Comparison of ENCODE assay signal across 8 cellular contexts in the genomic region with DNA sequence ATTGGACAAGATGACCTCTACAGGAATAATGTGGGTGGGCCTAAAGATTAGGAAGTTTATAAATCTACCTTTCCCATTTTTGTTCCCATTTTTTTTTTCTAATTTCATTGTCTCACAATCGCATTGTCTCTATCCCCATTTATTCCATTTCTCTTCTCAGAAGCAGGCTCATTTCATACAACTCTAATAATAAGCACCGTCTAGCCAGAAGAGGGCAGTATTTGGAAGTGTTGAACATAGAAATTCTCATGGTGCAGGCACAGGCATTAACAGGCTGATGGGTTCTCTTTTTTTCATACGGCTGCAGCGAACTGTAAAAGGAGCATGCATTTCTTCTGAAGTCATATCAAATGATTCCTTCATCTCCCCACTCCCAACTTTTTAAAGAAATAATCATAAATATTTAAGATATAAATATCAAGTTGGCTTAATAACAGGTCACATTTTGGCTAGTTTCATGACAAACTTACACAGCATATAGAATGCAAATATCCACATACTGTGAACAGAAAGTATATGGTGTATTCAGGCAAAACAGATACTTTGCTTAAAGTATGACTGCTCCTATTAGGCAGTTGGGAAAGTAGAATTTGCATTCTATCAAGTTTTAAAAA.
DNase-seq lines count a peak whose midpoint lies in the region; ATAC-seq, FAIRE-seq and TF ChIP-seq lines count a peak whose summit lies in the region.

No MANE protein-coding gene starts in this region.

- no peaks in the 10 kb centered on the region for H4K20me1 ChIP-seq in GM12878 (ENCODE audit: control insufficient read depth, insufficient read depth)

- H3K79me2 ChIP-seq in GM12878 (ENCODE audit: control insufficient read depth, insufficient read depth, low read length) = no peaks in the 10 kb centered on the region

- BruUV-seq in GM12878 (replicated peaks; lab: Mats Ljungman, UMichigan) = no TSS peak

- RAD21 ChIA-PET in GM12878 (lab: Charles Lee; ENCODE audit: unreplicated experiment) = no interaction called here

- SMC1A ChIA-PET in GM12878 (lab: Charles Lee; ENCODE audit: uncharacterized antibody, unreplicated experiment) = interaction anchor here (2.3 to 6.1 kb wide), 2 partner anchors 223 kb away, joined by 4 to 41 read pairs; no protein-coding TSS in a partner anchor

- 4% methylated on average over 4 of the region's 4 CpGs for WGBS in GM12878 (ENCODE audit: insufficient coverage, insufficient replicate concordance, low lambda C conversion rate, missing lambda C conversion rate)
- WGBS in testis, 2 donors = 19 to 37% methylated on average over 4 of the region's 4 CpGs

- CTCF ChIA-PET in GM12878 (lab: Yijun Ruan, JAX) = interaction anchor here (0.7 to 4.4 kb wide), 4 partner anchors 39 to 224 kb away, joined by 3 to 65 read pairs (median 8); no protein-coding TSS in a partner anchor

- TF ChIP-seq CTCF in GM12878 (IDR thresholded peaks at IDR 0.05 in 2 of 3, conservative IDR thresholded peaks at IDR 0.05 in 1 of 3; ENCODE audit: control insufficient read depth in 2 of 3, extremely low read depth in 1 of 3, insufficient read depth in 1 of 3, low read depth in 3 of 3, low read length in 3 of 3) (peak; percentile 56 to 65 (median 58)), testis (IDR thresholded peaks at IDR 0.05) (peak; percentile 39 to 62 (median 50))

- H3K4me3 ChIP-seq in GM12878 (no peak overlapping the region), testis (no peak overlapping the region)

- TF ChIP-seq EP300 in GM12878 (IDR thresholded peaks at IDR 0.05; ENCODE audit: borderline replicate concordance in 1 of 2, control insufficient read depth in 1 of 2, low read depth in 2 of 2, low read length in 2 of 2) = no peak

- DNase-seq in EH (ENCODE audit: low read depth) (peak; percentile 69), NCI-H526 treated with DMSO at 0.1 percent for 48 hours (lab: John Stamatoyannopoulos, UW) (peak; percentile 67), GM12878 (ENCODE audit: low read depth, low spot score) (peak; percentile 11), inferior parietal cortex (ENCODE audit: extremely low spot score) (peak; percentile 89), testis (peak; percentile 55)
- DNase-seq in activated CD8-positive, alpha-beta memory T cell treated with anti-CD3 and anti-CD28 coated beads, Interleukin-2, amount 50 U/mL, for 4 hours = no peak

- intact Hi-C loops in GM12878 (cut with micrococcal nuclease; ENCODE audit: unreplicated experiment) (loop anchor here (1.0 to 5.0 kb wide), 3 partner anchors 222 to 809 kb away; no protein-coding TSS in a partner anchor), testis (cut with DNase I; ENCODE audit: low total_unique reads) (loop anchor here (5.0 kb wide), 1 partner anchor 219 kb away; no protein-coding TSS in a partner anchor)

- no peak overlapping the region for H3K4me2 ChIP-seq in GM12878 (ENCODE audit: control insufficient read depth, insufficient read depth)

- H3K27ac ChIP-seq in GM12878 (ENCODE audit: control insufficient read depth, insufficient read depth) = no peak overlapping the region
- H3K27ac ChIP-seq in testis = no peak overlapping the region

- no peak overlapping the region for H3K9ac ChIP-seq in GM12878 (ENCODE audit: control insufficient read depth, insufficient read depth, low read length)

- in situ Hi-C loops in GM12878 (cut with MboI) = loop anchor here (5.0 kb wide), 1 partner anchor 224 kb away; no protein-coding TSS in a partner anchor

- H3K4me1 ChIP-seq in GM12878 (ENCODE audit: control insufficient read depth, insufficient read depth, low read length) (no peaks in the 10 kb centered on the region), testis (peaks cover 3% of the 10 kb centered on the region)

- ATAC-seq in GM21381 (IDR thresholded peaks at IDR 0.05; ENCODE audit: unreplicated experiment) = peak; percentile 79
- peak; percentile 81 for ATAC-seq in HG03460 (IDR thresholded peaks at IDR 0.05; ENCODE audit: unreplicated experiment)
- ATAC-seq in GM12878 = peak; percentile 95

- peak; percentile 56 for FAIRE-seq in GM12878 (lab: Jason Lieb, UNC)

- POLR2A ChIA-PET in GM12878 (lab: Charles Lee) = no interaction called here

- no peak overlapping the region for H2AFZ ChIP-seq in GM12878 (ENCODE audit: control insufficient read depth, low read depth, low read length)

- no peaks in the 10 kb centered on the region for H3K36me3 ChIP-seq in GM12878 (ENCODE audit: control insufficient read depth in 2 of 2, insufficient read depth in 2 of 2, low read length in 1 of 2)
- no peaks in the 10 kb centered on the region for H3K36me3 ChIP-seq in testis (ENCODE audit: low read depth, missing control alignments)

- peak; percentile 89 for TF ChIP-seq RAD21 in GM12878 (IDR thresholded peaks at IDR 0.05; ENCODE audit: insufficient read depth, low read depth, low read length)

- H3K27me3 ChIP-seq in GM12878 (replicated peaks in 1 of 2; ENCODE audit: control insufficient read depth in 2 of 2, insufficient read depth in 2 of 2, low read length in 1 of 2) (no peaks in the 10 kb centered on the region; a peak in 2 of 4 replicates), testis (no peaks in the 10 kb centered on the region)

- no peaks in the 10 kb centered on the region for H3K9me3 ChIP-seq in GM12878 (replicated peaks; ENCODE audit: control insufficient read depth, insufficient read depth, low read length)
- no peaks in the 10 kb centered on the region for H3K9me3 ChIP-seq in testis

- TF ChIP-seq POLR2A in GM12878 (IDR thresholded peaks at IDR 0.05; ENCODE audit: low read depth, low read length) (no peak), testis (IDR thresholded peaks at IDR 0.05) (no peak)

TF ChIP-seq in GM12878, 131 proteins besides CTCF, POLR2A, EP300 and RAD21:
- TF ChIP-seq SMAD5 (IDR thresholded peaks at IDR 0.05; ENCODE audit: low read depth) = no peak
- TF ChIP-seq SMC3 (IDR thresholded peaks at IDR 0.05; ENCODE audit: borderline replicate concordance, low read length) = peak; percentile 65
